Comparison of ENCODE assay signal across 1 cellular context in the genomic region with DNA sequence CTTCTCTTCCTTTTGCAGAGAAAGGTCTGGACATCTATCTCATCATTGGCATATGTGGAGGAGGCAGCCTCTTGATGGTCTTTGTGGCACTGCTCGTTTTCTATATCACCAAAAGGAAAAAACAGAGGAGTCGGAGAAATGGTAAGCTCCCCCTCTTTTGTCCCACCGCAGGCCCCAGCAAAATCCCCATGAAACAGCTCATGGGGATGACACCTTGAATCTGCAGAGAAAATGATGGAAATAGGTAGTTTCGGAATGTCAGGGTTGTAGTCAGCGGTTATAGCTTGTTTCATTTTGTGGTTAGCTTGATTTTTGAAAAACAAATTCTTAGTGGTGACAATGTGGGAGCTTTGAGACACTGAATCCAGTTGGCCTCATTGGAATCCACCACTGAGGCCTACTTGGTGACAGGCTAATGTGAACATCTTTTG.
TF ChIP-seq lines count a peak whose summit lies in the region.

No MANE protein-coding gene starts in this region.

TF ChIP-seq in K562, 482 proteins besides CTCF, POLR2A, EP300 and RAD21 (continued from another document):
- TF ChIP-seq ZBTB7A (IDR thresholded peaks at IDR 0.05; ENCODE audit: borderline replicate concordance, control insufficient read depth, low read depth, low read length): 0 out of 2 replicates have a peak, but pooled peaks have one; percentile 5
TF ChIP-seq in K562: peak in this region for 2.
